ENCODE assay signal across 14 cellular contexts in genomic region chr22:42742940-42743339, GRCh38. TPM values are rescaled to one million over a fixed set of nuclear protein-coding genes. Genes with fewer than 3 reads are reported as not detected.
A peak's percentile ranks its signal among the peaks of the same experiment; 100 is the strongest.
DNase-seq lines count a peak whose midpoint lies in the region; ATAC-seq, FAIRE-seq and TF ChIP-seq lines count a peak whose summit lies in the region.
"Had no signal": no experiment of that assay in that cellular context is flagged by ENCODE, and none has a peak within 500 bp of the region (broad histone marks: within the 10 kb centered on the region; RNA-seq: fewer than 3 reads in every experiment).

No MANE protein-coding gene starts in this region.

- DNase-seq in RWPE2 (ENCODE audit: low spot score) (no peak), neuronal stem cell (ENCODE audit: low spot score) (no peak), immature natural killer cell (no peak), NCI-H146 (lab: John Stamatoyannopoulos, UW) (no peak), GM19239 (ENCODE audit: insufficient read length, low spot score) (no peak)
- DNase-seq: activated CD4-positive, alpha-beta T cell treated with anti-CD3 and anti-CD28 coated beads, Interleukin-2, amount 10 ng/mL, durations not matched to agents 7 days and 5 days; activated naive CD4-positive, alpha-beta T cell treated with Interleukin-2 at 50 U/mL for 16 hours; NCI-H1092 treated with DMSO at 0.1 percent for 48 hours; NCI-H82; stimulated activated CD8-positive, alpha-beta memory T cell treated with anti-CD3 and anti-CD28 coated beads, Interleukin-4, amount 100 ng/mL, for 48 hours had no signal

- H3K36me3 ChIP-seq in RWPE2 (ENCODE audit: low read depth) (no peaks in the 10 kb centered on the region), gastroesophageal sphincter (no peaks in the 10 kb centered on the region), neuronal stem cell (replicated peaks in 1 of 2; ENCODE audit: control insufficient read depth in 2 of 2, insufficient read depth in 2 of 2, low read length in 2 of 2) (no peaks in the 10 kb centered on the region), urinary bladder (ENCODE audit: insufficient read depth) (no peaks in the 10 kb centered on the region)

- peaks cover 2% of the 10 kb centered on the region for H3K79me1 ChIP-seq in neuronal stem cell (ENCODE audit: low read depth, low read length)

- no peak overlapping the region for H2BK12ac ChIP-seq in neuronal stem cell (ENCODE audit: low read length)

- no peaks in the 10 kb centered on the region for H3K36me3 Mint-ChIP-seq in immature natural killer cell

- no peaks in the 10 kb centered on the region for H3K4me1 Mint-ChIP-seq in immature natural killer cell
- H3K4me1 Mint-ChIP-seq: activated CD4-positive, alpha-beta T cell treated with anti-CD3 and anti-CD28 coated beads, Interleukin-2, amount 10 ng/mL, durations not matched to agents 7 days and 5 days had no signal

- H3K18ac ChIP-seq in neuronal stem cell (ENCODE audit: low read length), result peak overlapping the region; percentile 23

- H3K9ac ChIP-seq in neuronal stem cell (ENCODE audit: low read depth, low read length, poor library complexity), result no peak overlapping the region

- peak overlapping the region; percentile 85 for H2AFZ ChIP-seq in neuronal stem cell (ENCODE audit: low read length)

- H3K27me3 ChIP-seq in RWPE2 (ENCODE audit: insufficient read depth, poor library complexity, severe bottlenecking) (no peaks in the 10 kb centered on the region), gastroesophageal sphincter (no peaks in the 10 kb centered on the region), neuronal stem cell (ENCODE audit: control insufficient read depth in 3 of 3, insufficient read depth in 3 of 3, low read depth in 1 of 3, low read length in 3 of 3) (no peaks in the 10 kb centered on the region)

- H4K8ac ChIP-seq in neuronal stem cell (ENCODE audit: low read depth, low read length), result no peak overlapping the region

- ATAC-seq in RWPE2 (ENCODE audit: low read depth) (no peak), gastroesophageal sphincter (peak; percentile 30), HG03342 (IDR thresholded peaks at IDR 0.05; ENCODE audit: unreplicated experiment) (no peak)

- no peaks in the 10 kb centered on the region for H3K9me3 Mint-ChIP-seq in immature natural killer cell
- H3K9me3 Mint-ChIP-seq: activated CD4-positive, alpha-beta T cell treated with anti-CD3 and anti-CD28 coated beads, Interleukin-2, amount 10 ng/mL, durations not matched to agents 7 days and 5 days had no signal

- H3K9me3 ChIP-seq in RWPE2 (ENCODE audit: severe bottlenecking), result no peaks in the 10 kb centered on the region
- H3K9me3 ChIP-seq in gastroesophageal sphincter, result no peaks in the 10 kb centered on the region
- H3K9me3 ChIP-seq in neuronal stem cell (replicated peaks in 1 of 2; ENCODE audit: control insufficient read depth in 2 of 2, insufficient read depth in 1 of 2, low read depth in 1 of 2, low read length in 2 of 2), result no peaks in the 10 kb centered on the region

- no peak overlapping the region for H3K4me2 ChIP-seq in neuronal stem cell (ENCODE audit: insufficient read depth, low read length, poor library complexity, severe bottlenecking)

- TF ChIP-seq CTCF in RWPE2 (IDR thresholded peaks at IDR 0.05; ENCODE audit: poor library complexity, severe bottlenecking), result no peak
- TF ChIP-seq CTCF in gastroesophageal sphincter (IDR thresholded peaks at IDR 0.05), result no peak

- H2AK5ac ChIP-seq in neuronal stem cell (ENCODE audit: low read depth, low read length), result no peak overlapping the region

- no peak overlapping the region for H3K4me3 Mint-ChIP-seq in immature natural killer cell
- H3K4me3 Mint-ChIP-seq: activated CD4-positive, alpha-beta T cell treated with anti-CD3 and anti-CD28 coated beads, Interleukin-2, amount 10 ng/mL, durations not matched to agents 7 days and 5 days had no signal

- H3K23ac ChIP-seq in neuronal stem cell (ENCODE audit: low read depth, low read length, poor library complexity), result no peak overlapping the region

- peaks cover 0 to 7% (median 6%) of the 10 kb centered on the region in 3 donors for H3K27me3 Mint-ChIP-seq in immature natural killer cell (ENCODE audit: low read depth in 3 of 3)

- no peak overlapping the region for H3K27ac Mint-ChIP-seq in immature natural killer cell
- H3K27ac Mint-ChIP-seq: activated CD4-positive, alpha-beta T cell treated with anti-CD3 and anti-CD28 coated beads, Interleukin-2, amount 10 ng/mL, durations not matched to agents 7 days and 5 days had no signal

- no peak for TF ChIP-seq POLR2A in gastroesophageal sphincter (IDR thresholded peaks at IDR 0.05)

- peaks cover 33% of the 10 kb centered on the region for H3K4me1 ChIP-seq in RWPE2 (ENCODE audit: insufficient read depth, poor library complexity, severe bottlenecking)
- peaks cover 4 to 32% (median 12%) of the 10 kb centered on the region in 3 donors for H3K4me1 ChIP-seq in gastroesophageal sphincter
- H3K4me1 ChIP-seq in neuronal stem cell (ENCODE audit: control insufficient read depth in 2 of 2, insufficient read depth in 1 of 2, low read depth in 1 of 2, low read length in 2 of 2), result peaks cover 7% of the 10 kb centered on the region in 2 donors
- H3K4me1 ChIP-seq in urinary bladder (ENCODE audit: insufficient read depth), result no peaks in the 10 kb centered on the region

- no peak overlapping the region for H4K91ac ChIP-seq in neuronal stem cell (ENCODE audit: low read depth, low read length, poor library complexity)

- no peak overlapping the region for H3K14ac ChIP-seq in neuronal stem cell (ENCODE audit: low read length)

- no peak overlapping the region for H3K4me3 ChIP-seq in RWPE2 (ENCODE audit: severe bottlenecking)
- H3K4me3 ChIP-seq in gastroesophageal sphincter, result peak overlapping the region in 1 of 2 donors; percentile 5
- H3K4me3 ChIP-seq in neuronal stem cell (ENCODE audit: low read length in 2 of 2), result no peak overlapping the region
- no peak overlapping the region for H3K4me3 ChIP-seq in urinary bladder (ENCODE audit: low read depth, low read length)

- H3K27ac ChIP-seq in RWPE2 (ENCODE audit: poor library complexity, severe bottlenecking), result peak overlapping the region; percentile 49
- peak overlapping the region; percentile 80 to 85 (median 84) for H3K27ac ChIP-seq in gastroesophageal sphincter
- no peak overlapping the region for H3K27ac ChIP-seq in neuronal stem cell (replicated peaks; ENCODE audit: low read length)
- peak overlapping the region; percentile 53 for H3K27ac ChIP-seq in urinary bladder (ENCODE audit: low read depth)

- no peak for TF ChIP-seq EP300 in gastroesophageal sphincter (IDR thresholded peaks at IDR 0.05)

- no peak overlapping the region for H2BK15ac ChIP-seq in neuronal stem cell (ENCODE audit: low read length)

- no peak for FAIRE-seq in GM19239 (lab: Jason Lieb, UNC)
- FAIRE-seq: GM12891 had no signal

- no peak overlapping the region for H2BK120ac ChIP-seq in neuronal stem cell (ENCODE audit: low read depth, low read length)

- 18% methylated on average over 1 of the region's 8 CpGs; no CpG with 5 or more reads in 1 of the 2 donors for WGBS in gastroesophageal sphincter (ENCODE audit: low coverage in 1 of 2), 2 donors
- WGBS in neuronal stem cell (ENCODE audit: extremely low coverage in 2 of 2, insufficient read length in 2 of 2, insufficient replicate concordance in 1 of 2), 2 donors, result no CpG with 5 or more reads among the region's 8 CpGs
- WGBS in urinary bladder, result 52% methylated on average over 8 of the region's 8 CpGs

- H3K4ac ChIP-seq in neuronal stem cell (ENCODE audit: low read length), result no peak overlapping the region

- H2BK5ac ChIP-seq in neuronal stem cell (ENCODE audit: low read length), result no peak overlapping the region

RNA-seq across cellular contexts. Expression of gene A4GALT, which starts 22.3 kb away (rescaled TPM):
- total RNA-seq in gastroesophageal sphincter (10 to 100 TPM; 36.9 to 70.9 (median 55.3) TPM), urinary bladder (10.7 TPM)
- polyA plus RNA-seq in neuronal stem cell (2013, experiment 1 of 2), result 5.5 TPM
- 5.6 TPM for polyA plus RNA-seq in neuronal stem cell (2013, experiment 2 of 2)
- polyA plus RNA-seq in urinary bladder (71.2 TPM), immature natural killer cell (1 to 10 TPM in 1 of 3 donors, under 1 TPM in 1, not detected in 1; 0.38 to 1.1 TPM)
